In the genomic region with DNA sequence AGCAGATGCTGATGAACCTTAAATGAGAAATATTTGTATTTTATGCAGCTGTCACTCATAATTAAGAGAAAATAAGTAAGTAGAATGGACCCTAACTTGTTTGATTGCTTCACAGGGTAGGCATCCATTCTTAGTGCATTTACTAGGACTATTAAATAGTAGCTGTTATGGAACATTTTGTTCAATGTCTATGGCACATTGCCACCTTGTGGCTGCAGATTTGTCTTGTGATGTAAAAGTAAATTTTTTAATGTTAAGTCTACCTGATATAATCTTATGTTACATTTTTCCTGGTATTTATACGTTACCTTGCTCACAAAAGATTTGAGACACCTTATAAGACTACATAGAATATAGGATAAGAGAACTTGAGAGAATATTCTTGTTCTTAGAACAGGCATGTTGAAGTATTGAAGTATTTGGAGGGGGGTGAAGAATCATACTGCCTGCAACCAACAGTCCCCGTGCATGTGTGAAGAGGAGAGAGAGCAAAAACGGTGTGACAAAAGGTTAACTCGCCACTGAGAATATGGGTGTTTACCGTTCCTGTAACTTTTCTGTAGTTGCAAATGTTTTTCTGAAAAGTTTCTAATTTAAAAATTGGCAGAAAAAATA, we compare ENCODE assay signal across 8 cellular contexts.
A peak's percentile ranks its signal among the peaks of the same experiment; 100 is the strongest.
DNase-seq lines count a peak whose midpoint lies in the region; ATAC-seq, FAIRE-seq and TF ChIP-seq lines count a peak whose summit lies in the region.

No MANE protein-coding gene starts in this region.

- in situ Hi-C loops in astrocyte of the cerebellum (cut with HindIII; ENCODE audit: low sequenced_read_pairs) = no loop called here

- H3K4me3 ChIP-seq in astrocyte of the cerebellum (ENCODE audit: low read depth, low read length) = no peak overlapping the region

- ATAC-seq in GM18867 (IDR thresholded peaks at IDR 0.05; ENCODE audit: unreplicated experiment) = no peak
- no peak for ATAC-seq in HG03460 (IDR thresholded peaks at IDR 0.05; ENCODE audit: unreplicated experiment)

- DNase-seq in AG20443 (ENCODE audit: low spot score) (peak; percentile 40), GM19239 (ENCODE audit: insufficient read length, low spot score) (no peak), NCI-H510A (lab: John Stamatoyannopoulos, UW) (peak; percentile 4), astrocyte of the cerebellum (ENCODE audit: low read depth) (peak; percentile 69), iPS-NIHi7 (ENCODE audit: extremely low spot score) (peak; percentile 21)
- DNase-seq in stimulated activated CD4-positive, alpha-beta T cell treated with anti-CD3 and anti-CD28 coated beads, Interleukin-4, amount 100 ng/mL, for 24 hours = peak; percentile 18

- peak; percentile 41 for TF ChIP-seq CTCF in astrocyte of the cerebellum (IDR thresholded peaks at IDR 0.05; ENCODE audit: low read depth, low read length, missing control alignments)

- peak; percentile 8 for FAIRE-seq in GM19239 (lab: Jason Lieb, UNC)
